8 cellular contexts compared by ENCODE assay signal in genomic region chrX:1323315-1323714, GRCh38.
A peak's percentile ranks its signal among the peaks of the same experiment; 100 is the strongest.
DNase-seq lines count a peak whose midpoint lies in the region; ATAC-seq and TF ChIP-seq lines count a peak whose summit lies in the region.

No MANE protein-coding gene starts in this region.

- peaks cover 41% of the 10 kb centered on the region for H3K4me1 ChIP-seq in OCI-LY3 (ENCODE audit: low read length)
- no peaks in the 10 kb centered on the region for H3K4me1 ChIP-seq in iPS DF 6.9 (ENCODE audit: control insufficient read depth, insufficient read depth, low read length)

- H3K27ac ChIP-seq in 22Rv1 (no peak overlapping the region), OCI-LY3 (ENCODE audit: low read length) (no peak overlapping the region), iPS DF 6.9 (ENCODE audit: low read length) (no peak overlapping the region)

- H3K4me2 ChIP-seq in OCI-LY3 (ENCODE audit: low read length): no peak overlapping the region

- in situ Hi-C loops in GM13976 (cut with MboI; ENCODE audit: low sequenced_read_pairs, unreplicated experiment): no loop called here

- H3K9me3 ChIP-seq in OCI-LY3 (ENCODE audit: insufficient read depth, low read length) (peaks cover 9% of the 10 kb centered on the region; the same call in 1 of the 2 replicates), iPS DF 6.9 (ENCODE audit: control insufficient read depth, insufficient read depth, low read length) (no peaks in the 10 kb centered on the region)

- no peaks in the 10 kb centered on the region for H4K20me1 ChIP-seq in OCI-LY3 (ENCODE audit: insufficient read depth, low read length)

- no CpG with 5 or more reads among the region's 10 CpGs for WGBS in iPS DF 6.9 (ENCODE audit: insufficient coverage, insufficient read length)

- H3K79me2 ChIP-seq in OCI-LY3 (ENCODE audit: low read length): no peaks in the 10 kb centered on the region

- H3K36me3 ChIP-seq in OCI-LY3 (replicated peaks; ENCODE audit: low read depth, low read length) (no peaks in the 10 kb centered on the region), iPS DF 6.9 (ENCODE audit: control insufficient read depth, insufficient read depth, low read length) (no peaks in the 10 kb centered on the region)

- H2AFZ ChIP-seq in OCI-LY3 (ENCODE audit: low read depth, low read length): no peak overlapping the region

- no peak overlapping the region for H3K9ac ChIP-seq in OCI-LY3 (ENCODE audit: low read length)

- DNase-seq in GM13976 (ENCODE audit: low spot score): peak; percentile 84
- DNase-seq in activated T-cell treated with anti-CD3 and anti-CD28 coated beads, Interleukin-2, amount 50 U/mL, for 48 hours: peak; percentile 70 to 79
- peak; percentile 82 for DNase-seq in iPS DF 6.9 (ENCODE audit: low read depth, low spot score)
- DNase-seq in stimulated activated CD8-positive, alpha-beta memory T cell treated with anti-CD3 and anti-CD28 coated beads, Interleukin-2, amount 100 ng/mL, for 48 hours (ENCODE audit: low read depth in 2 of 2): peak; percentile 30 to 61

- ATAC-seq in HG03060 (IDR thresholded peaks at IDR 0.05; ENCODE audit: low read depth, unreplicated experiment) (peak; percentile 75), HG03135 (IDR thresholded peaks at IDR 0.05; ENCODE audit: unreplicated experiment) (no peak)

- H3K4me3 ChIP-seq in OCI-LY3 (ENCODE audit: low read length): no peak overlapping the region
- H3K4me3 ChIP-seq in iPS DF 6.9 (ENCODE audit: low read length): no peak overlapping the region

- no peaks in the 10 kb centered on the region for H3K27me3 ChIP-seq in OCI-LY3 (ENCODE audit: low read depth, low read length)
- no peaks in the 10 kb centered on the region for H3K27me3 ChIP-seq in iPS DF 6.9 (ENCODE audit: control insufficient read depth, insufficient read depth, low read length)

- TF ChIP-seq CTCF in 22Rv1 (IDR thresholded peaks at IDR 0.05) (peak; percentile 68), GM13976 (IDR thresholded peaks at IDR 0.05; ENCODE audit: borderline replicate concordance, control extremely low read depth, extremely low read depth, insufficient read depth, missing control alignments) (peak; percentile 53), OCI-LY3 (IDR thresholded peaks at IDR 0.05; ENCODE audit: low read depth, low read length) (peak; percentile 55)
